ENCODE assay signal across 8 cellular contexts in genomic region chr6:168247456-168248147, GRCh38.
A peak's percentile ranks its signal among the peaks of the same experiment; 100 is the strongest.
DNase-seq lines count a peak whose midpoint lies in the region; ATAC-seq and TF ChIP-seq lines count a peak whose summit lies in the region.
"Had no signal": no experiment of that assay in that cellular context is flagged by ENCODE, and none has a peak within 500 bp of the region (broad histone marks: within the 10 kb centered on the region; RNA-seq: fewer than 3 reads in every experiment).

No MANE protein-coding gene starts in this region.

- peak; percentile 88 for DNase-seq in G401 (ENCODE audit: low spot score)
- peak; percentile 35 for DNase-seq in NCI-H2196 (lab: John Stamatoyannopoulos, UW; ENCODE audit: unreplicated experiment)
- DNase-seq in epithelial cell of proximal tubule (ENCODE audit: low read depth): peak; percentile 38
- peak; percentile 68 for DNase-seq in stomach
- DNase-seq in stimulated activated naive B cell treated with anti-CD40 and anti-IgM and Interleukin-4, amounts not matched to agents 10 μg/mL and 1 μg/mL and 100 μg/mL, for 72 hours: no peak
- DNase-seq: activated naive CD4-positive, alpha-beta T cell treated with anti-CD3 and anti-CD28 coated beads, Interleukin-2, amount 50 U/mL, for 16 hours had no signal

- H3K4me1 ChIP-seq in stomach: peaks cover 8 to 21% (median 18%) of the 10 kb centered on the region in 4 donors

- no peak for TF ChIP-seq EP300 in stomach (IDR thresholded peaks at IDR 0.05)

- H3K36me3 ChIP-seq in stomach: no peaks in the 10 kb centered on the region

- H3K4me3 Mint-ChIP-seq in stimulated activated naive B cell treated with anti-CD40 and anti-IgM and Interleukin-4, amounts not matched to agents 10 μg/mL and 1 μg/mL and 100 μg/mL, for 72 hours: no peak overlapping the region

- H3K9me3 Mint-ChIP-seq in stimulated activated naive B cell treated with anti-CD40 and anti-IgM and Interleukin-4, amounts not matched to agents 10 μg/mL and 1 μg/mL and 100 μg/mL, for 72 hours: no peaks in the 10 kb centered on the region

- no peak for TF ChIP-seq POLR2A in stomach (IDR thresholded peaks at IDR 0.05)

- 20 to 29% (median 25%) methylated on average over 15 to 16 of the region's 16 CpGs for WGBS in stomach, 5 donors

- H3K27ac ChIP-seq in stomach: no peak overlapping the region

- intact Hi-C loops in stomach (cut with DNase I; ENCODE audit: low total_unique reads): no loop called here

- no peaks in the 10 kb centered on the region for H3K27me3 ChIP-seq in stomach

- no peaks in the 10 kb centered on the region for H3K36me3 Mint-ChIP-seq in stimulated activated naive B cell treated with anti-CD40 and anti-IgM and Interleukin-4, amounts not matched to agents 10 μg/mL and 1 μg/mL and 100 μg/mL, for 72 hours

- TF ChIP-seq CTCF in epithelial cell of proximal tubule (conservative IDR thresholded peaks at IDR 0.05; ENCODE audit: low read depth, low read length): no peak
- TF ChIP-seq CTCF in stomach (IDR thresholded peaks at IDR 0.05): no peak

- ATAC-seq in GM18861 (IDR thresholded peaks at IDR 0.05; ENCODE audit: unreplicated experiment) (no peak), HG02981 (IDR thresholded peaks at IDR 0.05; ENCODE audit: unreplicated experiment) (no peak)
- no peak for ATAC-seq in stimulated activated naive B cell treated with anti-CD40 and anti-IgM and Interleukin-4, amounts not matched to agents 10 μg/mL and 1 μg/mL and 100 μg/mL, for 72 hours (replicated peaks)

- no peaks in the 10 kb centered on the region for H3K9me3 ChIP-seq in stomach

- H3K4me3 ChIP-seq in epithelial cell of proximal tubule (ENCODE audit: low read depth, low read length): no peak overlapping the region
- H3K4me3 ChIP-seq in stomach: no peak overlapping the region

- H3K27me3 Mint-ChIP-seq in stimulated activated naive B cell treated with anti-CD40 and anti-IgM and Interleukin-4, amounts not matched to agents 10 μg/mL and 1 μg/mL and 100 μg/mL, for 72 hours: no peaks in the 10 kb centered on the region

- H3K27ac Mint-ChIP-seq in stimulated activated naive B cell treated with anti-CD40 and anti-IgM and Interleukin-4, amounts not matched to agents 10 μg/mL and 1 μg/mL and 100 μg/mL, for 72 hours: no peak overlapping the region

- in situ Hi-C loops in G401 (cut with HindIII; ENCODE audit: low sequenced_read_pairs): no loop called here

- no peaks in the 10 kb centered on the region for H3K4me1 Mint-ChIP-seq in stimulated activated naive B cell treated with anti-CD40 and anti-IgM and Interleukin-4, amounts not matched to agents 10 μg/mL and 1 μg/mL and 100 μg/mL, for 72 hours
